In genomic region chr22:24400726-24401596, GRCh38 we compare ENCODE assay signal across 8 cellular contexts. TPM values are rescaled to one million over a fixed set of nuclear protein-coding genes. Genes with fewer than 3 reads are reported as not detected.
DNase-seq lines count a peak whose midpoint lies in the region; ATAC-seq, FAIRE-seq and TF ChIP-seq lines count a peak whose summit lies in the region.

No MANE protein-coding gene starts in this region.

- POLR2A ChIA-PET in WTC11 (lab: Charles Lee) = interaction anchor here (0.6 kb wide), 1 partner anchor 390 kb away, joined by 3 read pairs; no protein-coding TSS in a partner anchor

- no peak for DNase-seq in GM18507 (ENCODE audit: extremely low spot score, insufficient read length, low read depth)
- peak; percentile 29 for DNase-seq in HT1080 (ENCODE audit: low read depth)
- DNase-seq in esophagus muscularis mucosa (ENCODE audit: extremely low spot score) = no peak
- no peak for DNase-seq in COR-L47 (lab: John Stamatoyannopoulos, UW)
- DNase-seq in WTC11 (ENCODE audit: low spot score) = no peak
- DNase-seq in small intestine = no peak
- no peak for DNase-seq in stimulated activated naive CD8-positive, alpha-beta T cell treated with anti-CD3 and anti-CD28 coated beads, Interleukin-15, amount 100 ng/mL, for 72 hours

- CTCF ChIA-PET in WTC11 (lab: Charles Lee) = no interaction called here

- no peak overlapping the region for H3K27ac Mint-ChIP-seq in WTC11
- peak overlapping the region in 1 of 2 donors; percentile 64 for H3K27ac Mint-ChIP-seq in stimulated activated naive CD8-positive, alpha-beta T cell treated with anti-CD3 and anti-CD28 coated beads, Interleukin-15, amount 100 ng/mL, for 72 hours

- intact Hi-C loops in esophagus muscularis mucosa (cut with DNase I) = no loop called here

- no peak overlapping the region for H3K4me3 Mint-ChIP-seq in WTC11
- peak overlapping the region in 1 of 2 donors; percentile 7 for H3K4me3 Mint-ChIP-seq in stimulated activated naive CD8-positive, alpha-beta T cell treated with anti-CD3 and anti-CD28 coated beads, Interleukin-15, amount 100 ng/mL, for 72 hours

- FAIRE-seq in GM18507 (lab: Jason Lieb, UNC) = peak; percentile 94
- no peak for FAIRE-seq in small intestine (lab: Jason Lieb, UNC)

- H3K36me3 ChIP-seq in esophagus muscularis mucosa (peaks cover 8 to 49% (median 30%) of the 10 kb centered on the region in 4 donors), rectal smooth muscle tissue (ENCODE audit: control insufficient read depth, insufficient read depth, low read length) (no peaks in the 10 kb centered on the region), small intestine (ENCODE audit: control insufficient read depth in 2 of 2, insufficient read depth in 2 of 2, low read length in 2 of 2) (peaks cover 0 to 3% of the 10 kb centered on the region in 2 donors)

- no peaks in the 10 kb centered on the region for H3K9me3 ChIP-seq in esophagus muscularis mucosa
- H3K9me3 ChIP-seq in small intestine (ENCODE audit: control insufficient read depth, low read depth) = no peaks in the 10 kb centered on the region

- H3K27me3 ChIP-seq in esophagus muscularis mucosa (no peaks in the 10 kb centered on the region), rectal smooth muscle tissue (ENCODE audit: control insufficient read depth, insufficient read depth, low read length) (no peaks in the 10 kb centered on the region), small intestine (ENCODE audit: control insufficient read depth in 2 of 2, insufficient read depth in 2 of 2, low read length in 2 of 2) (no peaks in the 10 kb centered on the region)

- no peaks in the 10 kb centered on the region for H3K9me3 Mint-ChIP-seq in WTC11
- H3K9me3 Mint-ChIP-seq in stimulated activated naive CD8-positive, alpha-beta T cell treated with anti-CD3 and anti-CD28 coated beads, Interleukin-15, amount 100 ng/mL, for 72 hours = no peaks in the 10 kb centered on the region

- no peak for TF ChIP-seq POLR2A in esophagus muscularis mucosa (IDR thresholded peaks at IDR 0.05; ENCODE audit: low read depth)

- 71% methylated on average over 9 of the region's 9 CpGs for WGBS in esophagus muscularis mucosa
- WGBS in small intestine, 3 donors = 50 to 72% (median 66%) methylated on average over 9 of the region's 9 CpGs

- H3K27ac ChIP-seq in esophagus muscularis mucosa (replicated peaks in 1 of 4) = peak overlapping the region in 3 of 4 donors; percentile 10 to 51 (median 42)
- no peak overlapping the region for H3K27ac ChIP-seq in rectal smooth muscle tissue (ENCODE audit: low read depth, low read length)
- H3K27ac ChIP-seq in small intestine (ENCODE audit: low read depth in 1 of 2, low read length in 1 of 2) = peak overlapping the region in 1 of 2 donors; percentile 77

- no peak for ATAC-seq in WTC11
- no peak for ATAC-seq in stimulated activated naive CD8-positive, alpha-beta T cell treated with anti-CD3 and anti-CD28 coated beads, Interleukin-15, amount 100 ng/mL, for 72 hours

- H3K4me1 ChIP-seq in esophagus muscularis mucosa (peaks cover 40 to 47% (median 42%) of the 10 kb centered on the region in 4 donors), rectal smooth muscle tissue (ENCODE audit: control insufficient read depth, insufficient read depth, low read length) (peaks cover 13% of the 10 kb centered on the region), small intestine (ENCODE audit: control insufficient read depth in 2 of 2, insufficient read depth in 1 of 2, low read depth in 1 of 2, low read length in 1 of 2) (peaks cover 2 to 21% of the 10 kb centered on the region in 2 donors)

- H3K9ac ChIP-seq in rectal smooth muscle tissue (ENCODE audit: low read length) = no peak overlapping the region

- H3K4me1 Mint-ChIP-seq in WTC11 = peaks cover 5% of the 10 kb centered on the region
- H3K4me1 Mint-ChIP-seq in stimulated activated naive CD8-positive, alpha-beta T cell treated with anti-CD3 and anti-CD28 coated beads, Interleukin-15, amount 100 ng/mL, for 72 hours = peaks cover 63% of the 10 kb centered on the region

- peaks cover 27% of the 10 kb centered on the region for H3K36me3 Mint-ChIP-seq in WTC11

- no peaks in the 10 kb centered on the region for H3K27me3 Mint-ChIP-seq in WTC11 (ENCODE audit: low read depth)
- no peaks in the 10 kb centered on the region for H3K27me3 Mint-ChIP-seq in stimulated activated naive CD8-positive, alpha-beta T cell treated with anti-CD3 and anti-CD28 coated beads, Interleukin-15, amount 100 ng/mL, for 72 hours

- no peak for TF ChIP-seq CTCF in esophagus muscularis mucosa (IDR thresholded peaks at IDR 0.05)
- no peak for TF ChIP-seq CTCF in WTC11 (IDR thresholded peaks at IDR 0.05)

- H3K4me3 ChIP-seq in esophagus muscularis mucosa = peak overlapping the region in 1 of 4 donors; percentile 6
- peak overlapping the region; percentile 14 for H3K4me3 ChIP-seq in rectal smooth muscle tissue (ENCODE audit: low read length)
- no peak overlapping the region for H3K4me3 ChIP-seq in small intestine (ENCODE audit: low read depth in 1 of 2, low read length in 2 of 2)

- TF ChIP-seq EP300 in esophagus muscularis mucosa (IDR thresholded peaks at IDR 0.05) = no peak

TF ChIP-seq in WTC11, 78 proteins besides CTCF, POLR2A, EP300 and RAD21:
- TF ChIP-seq ZBTB21 (CRISPR knock-in tag; IDR thresholded peaks at IDR 0.05; ENCODE audit: borderline replicate concordance) (no peak), ZNF671 (CRISPR knock-in tag; IDR thresholded peaks at IDR 0.05) (no peak), AR (CRISPR knock-in tag; IDR thresholded peaks at IDR 0.05) (no peak), ZNF232 (CRISPR knock-in tag; IDR thresholded peaks at IDR 0.05) (no peak), CREM (CRISPR knock-in tag; IDR thresholded peaks at IDR 0.05) (no peak), MXD4 (CRISPR knock-in tag; IDR thresholded peaks at IDR 0.05; ENCODE audit: borderline replicate concordance) (no peak), GABPB1 (CRISPR knock-in tag; IDR thresholded peaks at IDR 0.05) (no peak), ERG (CRISPR knock-in tag; IDR thresholded peaks at IDR 0.05) (no peak), ZSCAN18 (CRISPR knock-in tag; IDR thresholded peaks at IDR 0.05) (no peak), SMAD3 (CRISPR knock-in tag; IDR thresholded peaks at IDR 0.05; ENCODE audit: borderline replicate concordance) (no peak), ATF3 (CRISPR knock-in tag; conservative IDR thresholded peaks at IDR 0.05) (no peak), CREB1 (CRISPR knock-in tag; IDR thresholded peaks at IDR 0.05) (no peak)

RNA-seq across cellular contexts. Expression of gene ADORA2A, which starts 26.4 kb away (rescaled TPM):
- total RNA-seq in HT1080 (2014; rRNA removed; shearing (Covaris generic)) = 1.5 and 2.3 TPM in 2 replicates
- polyA plus RNA-seq in HT1080 (2015; cell fraction: cytosol; rRNA removed) = 2.3 and 3.3 TPM in 2 replicates
- polyA plus RNA-seq in HT1080 (2015; cell fraction: nucleus; rRNA removed) = 2.8 and 7.0 TPM in 2 replicates
- total RNA-seq in esophagus muscularis mucosa = 1 to 10 TPM; 3.3 to 7.5 (median 4.5) TPM
- 7.0 to 8.1 TPM (median 7.6 TPM) in 3 replicates for total RNA-seq in WTC11 (2021)
- 1 to 10 TPM in 2 of 3 donors, under 1 TPM in 1; 0.67 to 3.2 (median 1.9) TPM for polyA plus RNA-seq in small intestine
